ENCODE assay signal across 17 cellular contexts in genomic region chr13:36355632-36356031, GRCh38. TPM values are rescaled to one million over a fixed set of nuclear protein-coding genes. Genes with fewer than 3 reads are reported as not detected.
"Had no signal": no experiment of that assay in that cellular context is flagged by ENCODE, and none has a peak within 500 bp of the region (broad histone marks: within the 10 kb centered on the region; RNA-seq: fewer than 3 reads in every experiment).

No MANE protein-coding gene starts in this region.

- H3K9me3 Mint-ChIP-seq: immature natural killer cell; naive thymus-derived CD8-positive, alpha-beta T cell; neural crest cell had no signal

- DNase-seq: cortex of kidney; dorsolateral prefrontal cortex; effector CD8-positive, alpha-beta T cell; gastrocnemius medialis; heart right ventricle; immature natural killer cell; mammary epithelial cell; mucosa of descending colon; naive thymus-derived CD8-positive, alpha-beta T cell; posterior cingulate gyrus; right cardiac atrium; small intestine; stimulated activated CD4-positive, alpha-beta T cell treated with anti-CD3 and anti-CD28 coated beads, Interleukin-12 subunit alpha, Interleukin-12 subunit beta, amount 100 ng/mL, for 4 hours; stimulated activated naive CD4-positive, alpha-beta T cell treated with Interleukin-2 at 50 U/mL for 16 hours; trophoblast cell had no signal

- ATAC-seq: gastrocnemius medialis; heart right ventricle; mucosa of descending colon; naive thymus-derived CD8-positive, alpha-beta T cell; right cardiac atrium had no signal

- H3K4me3 Mint-ChIP-seq: immature natural killer cell, neural crest cell had no signal

- H3K27ac Mint-ChIP-seq: immature natural killer cell; naive thymus-derived CD8-positive, alpha-beta T cell had no signal

- H3K36me3 Mint-ChIP-seq: immature natural killer cell; naive thymus-derived CD8-positive, alpha-beta T cell had no signal

- H3K4me1 Mint-ChIP-seq: immature natural killer cell; naive thymus-derived CD8-positive, alpha-beta T cell; neural crest cell had no signal

RNA-seq across cellular contexts. Expression of gene CCDC169, which starts 58.0 kb away (rescaled TPM):
- total RNA-seq: naive thymus-derived CD8-positive, alpha-beta T cell had no signal
- polyA plus RNA-seq: immature natural killer cell, liver had no signal
